19 cellular contexts compared by ENCODE assay signal in genomic region chr2:53253244-53253643, GRCh38.
DNase-seq lines count a peak whose midpoint lies in the region; ATAC-seq and TF ChIP-seq lines count a peak whose summit lies in the region.
"Had no signal": no experiment of that assay in that cellular context is flagged by ENCODE, and none has a peak within 500 bp of the region (broad histone marks: within the 10 kb centered on the region; RNA-seq: fewer than 3 reads in every experiment).

No MANE protein-coding gene starts in this region.

- no peak overlapping the region for H3K9ac ChIP-seq in OCI-LY3 (ENCODE audit: low read length)

- TF ChIP-seq CTCF in OCI-LY3 (IDR thresholded peaks at IDR 0.05; ENCODE audit: low read depth, low read length) (no peak), neural crest cell (conservative IDR thresholded peaks at IDR 0.05) (no peak)

- no peaks in the 10 kb centered on the region for H4K20me1 ChIP-seq in OCI-LY3 (ENCODE audit: insufficient read depth, low read length)

- H3K9me3 ChIP-seq in OCI-LY3 (ENCODE audit: insufficient read depth, low read length) = no peaks in the 10 kb centered on the region
- H3K9me3 ChIP-seq: A549, HAP-1 had no signal

- no peak overlapping the region for H3K4me3 Mint-ChIP-seq in activated CD4-positive, alpha-beta T cell treated with anti-CD3 and anti-CD28 coated beads, Interleukin-2, amount 10 ng/mL, durations not matched to agents 24 days and 14 days
- H3K4me3 Mint-ChIP-seq in activated CD4-positive, alpha-beta T cell treated with anti-CD3 and anti-CD28 coated beads, Interleukin-2, amount 10 ng/mL, durations not matched to agents 7 days and 5 days = no peak overlapping the region
- no peak overlapping the region for H3K4me3 Mint-ChIP-seq in neural crest cell
- H3K4me3 Mint-ChIP-seq in activated T-cell treated with anti-CD3 and anti-CD28 coated beads, Interleukin-2, amount 50 U/mL, for 72 hours = no peak overlapping the region
- H3K4me3 Mint-ChIP-seq: CD14-positive monocyte; CD4-positive, alpha-beta memory T cell; IgD-negative memory B cell had no signal

- H3K27ac Mint-ChIP-seq in activated CD4-positive, alpha-beta T cell treated with anti-CD3 and anti-CD28 coated beads, Interleukin-2, amount 10 ng/mL, durations not matched to agents 24 days and 14 days = no peak overlapping the region
- H3K27ac Mint-ChIP-seq in activated CD4-positive, alpha-beta T cell treated with anti-CD3 and anti-CD28 coated beads, Interleukin-2, amount 10 ng/mL, durations not matched to agents 7 days and 5 days = no peak overlapping the region
- peak overlapping the region; percentile 83 for H3K27ac Mint-ChIP-seq in neural crest cell (ENCODE audit: unreplicated experiment)
- H3K27ac Mint-ChIP-seq in activated T-cell treated with anti-CD3 and anti-CD28 coated beads, Interleukin-2, amount 50 U/mL, for 72 hours = no peak overlapping the region
- H3K27ac Mint-ChIP-seq: CD14-positive monocyte; CD4-positive, alpha-beta memory T cell; IgD-negative memory B cell had no signal

- CTCF ChIA-PET in activated CD4-positive, alpha-beta T cell treated with anti-CD3 and anti-CD28 coated beads, Interleukin-2, amount 10 ng/mL, durations not matched to agents 7 days and 5 days (lab: Charles Lee) = no interaction called here

- H3K27me3 ChIP-seq in OCI-LY3 (ENCODE audit: low read depth, low read length) = no peaks in the 10 kb centered on the region

- H3K4me3 ChIP-seq in OCI-LY3 (ENCODE audit: low read length) = no peak overlapping the region
- H3K4me3 ChIP-seq: A549, HAP-1 had no signal

- no peaks in the 10 kb centered on the region for H3K36me3 ChIP-seq in OCI-LY3 (replicated peaks; ENCODE audit: low read depth, low read length)
- H3K36me3 ChIP-seq: HAP-1 had no signal

- H3K27me3 Mint-ChIP-seq in activated CD4-positive, alpha-beta T cell treated with anti-CD3 and anti-CD28 coated beads, Interleukin-2, amount 10 ng/mL, durations not matched to agents 24 days and 14 days = no peaks in the 10 kb centered on the region
- H3K27me3 Mint-ChIP-seq in activated CD4-positive, alpha-beta T cell treated with anti-CD3 and anti-CD28 coated beads, Interleukin-2, amount 10 ng/mL, durations not matched to agents 7 days and 5 days = no peaks in the 10 kb centered on the region
- H3K27me3 Mint-ChIP-seq in neural crest cell (ENCODE audit: low read depth) = no peaks in the 10 kb centered on the region
- no peaks in the 10 kb centered on the region for H3K27me3 Mint-ChIP-seq in activated T-cell treated with anti-CD3 and anti-CD28 coated beads, Interleukin-2, amount 50 U/mL, for 72 hours (ENCODE audit: low read depth)
- H3K27me3 Mint-ChIP-seq: CD4-positive, alpha-beta memory T cell; IgD-negative memory B cell had no signal

- DNase-seq in activated CD4-positive, alpha-beta T cell treated with anti-CD3 and anti-CD28 coated beads, Interleukin-2, amount 10 ng/mL, durations not matched to agents 24 days and 14 days = peak; percentile 14
- no peak for DNase-seq in activated CD4-positive, alpha-beta T cell treated with anti-CD3 and anti-CD28 coated beads, Interleukin-2, amount 10 ng/mL, durations not matched to agents 7 days and 5 days
- DNase-seq in neural crest cell (ENCODE audit: low read depth, low spot score) (no peak), cardiac septum (ENCODE audit: low spot score) (no peak)
- DNase-seq in activated T-cell treated with anti-CD3 and anti-CD28 coated beads, Interleukin-2, amount 50 U/mL, for 72 hours = no peak
- DNase-seq: AML-193; CD4-positive, alpha-beta memory T cell; DMS153; DMS79; GF-D8; KBM-7 had no signal

- intact Hi-C loops in activated CD4-positive, alpha-beta T cell treated with anti-CD3 and anti-CD28 coated beads, Interleukin-2, amount 10 ng/mL, durations not matched to agents 24 days and 14 days (cut with micrococcal nuclease) = no loop called here
- intact Hi-C loops in cardiac septum (cut with DNase I) = no loop called here

- H3K4me1 ChIP-seq in OCI-LY3 (ENCODE audit: low read length) = no peaks in the 10 kb centered on the region
- H3K4me1 ChIP-seq: A549, HAP-1 had no signal

- H2AFZ ChIP-seq in OCI-LY3 (ENCODE audit: low read depth, low read length) = peak overlapping the region; percentile 53; the same call in 1 of the 2 replicates

- H3K4me2 ChIP-seq in OCI-LY3 (ENCODE audit: low read length) = no peak overlapping the region
- H3K4me2 ChIP-seq: A549 had no signal

- no peak overlapping the region for H3K27ac ChIP-seq in OCI-LY3 (ENCODE audit: low read length)
- H3K27ac ChIP-seq: 22Rv1, A549, HL-60 had no signal

- no peaks in the 10 kb centered on the region for H3K36me3 Mint-ChIP-seq in activated CD4-positive, alpha-beta T cell treated with anti-CD3 and anti-CD28 coated beads, Interleukin-2, amount 10 ng/mL, durations not matched to agents 24 days and 14 days (ENCODE audit: low read depth)
- no peaks in the 10 kb centered on the region for H3K36me3 Mint-ChIP-seq in activated CD4-positive, alpha-beta T cell treated with anti-CD3 and anti-CD28 coated beads, Interleukin-2, amount 10 ng/mL, durations not matched to agents 7 days and 5 days (ENCODE audit: low read depth)
- H3K36me3 Mint-ChIP-seq in neural crest cell (ENCODE audit: low read depth) = no peaks in the 10 kb centered on the region
- H3K36me3 Mint-ChIP-seq in activated T-cell treated with anti-CD3 and anti-CD28 coated beads, Interleukin-2, amount 50 U/mL, for 72 hours (ENCODE audit: insufficient read depth in 2 of 2) = no peaks in the 10 kb centered on the region
- H3K36me3 Mint-ChIP-seq: CD14-positive monocyte; CD4-positive, alpha-beta memory T cell; IgD-negative memory B cell had no signal

- H3K79me2 ChIP-seq in OCI-LY3 (ENCODE audit: low read length) = no peaks in the 10 kb centered on the region

- POLR2A ChIA-PET in activated CD4-positive, alpha-beta T cell treated with anti-CD3 and anti-CD28 coated beads, Interleukin-2, amount 10 ng/mL, durations not matched to agents 7 days and 5 days (lab: Charles Lee) = no interaction called here

- H3K4me1 Mint-ChIP-seq in activated CD4-positive, alpha-beta T cell treated with anti-CD3 and anti-CD28 coated beads, Interleukin-2, amount 10 ng/mL, durations not matched to agents 24 days and 14 days = no peaks in the 10 kb centered on the region
- no peaks in the 10 kb centered on the region for H3K4me1 Mint-ChIP-seq in activated CD4-positive, alpha-beta T cell treated with anti-CD3 and anti-CD28 coated beads, Interleukin-2, amount 10 ng/mL, durations not matched to agents 7 days and 5 days
- no peaks in the 10 kb centered on the region for H3K4me1 Mint-ChIP-seq in neural crest cell
- no peaks in the 10 kb centered on the region for H3K4me1 Mint-ChIP-seq in activated T-cell treated with anti-CD3 and anti-CD28 coated beads, Interleukin-2, amount 50 U/mL, for 72 hours (ENCODE audit: low read depth)
- H3K4me1 Mint-ChIP-seq: CD14-positive monocyte, IgD-negative memory B cell had no signal

- no peaks in the 10 kb centered on the region for H3K9me3 Mint-ChIP-seq in activated CD4-positive, alpha-beta T cell treated with anti-CD3 and anti-CD28 coated beads, Interleukin-2, amount 10 ng/mL, durations not matched to agents 24 days and 14 days
- H3K9me3 Mint-ChIP-seq in activated CD4-positive, alpha-beta T cell treated with anti-CD3 and anti-CD28 coated beads, Interleukin-2, amount 10 ng/mL, durations not matched to agents 7 days and 5 days = no peaks in the 10 kb centered on the region
- H3K9me3 Mint-ChIP-seq in neural crest cell = no peaks in the 10 kb centered on the region
- H3K9me3 Mint-ChIP-seq in activated T-cell treated with anti-CD3 and anti-CD28 coated beads, Interleukin-2, amount 50 U/mL, for 72 hours = peaks cover 0 to 3% of the 10 kb centered on the region in 2 donors

- no peak for ATAC-seq in activated T-cell treated with anti-CD3 and anti-CD28 coated beads, Interleukin-2, amount 50 U/mL, for 72 hours (replicated peaks in 1 of 2)
- ATAC-seq in HG02885 (IDR thresholded peaks at IDR 0.05; ENCODE audit: poor library complexity, unreplicated experiment) = no peak
- ATAC-seq: A549 had no signal
